ENCODE assay signal across 14 cellular contexts in genomic region chr5:28523887-28524637, GRCh38.
DNase-seq lines count a peak whose midpoint lies in the region; ATAC-seq and TF ChIP-seq lines count a peak whose summit lies in the region.
"Had no signal": no experiment of that assay in that cellular context is flagged by ENCODE, and none has a peak within 500 bp of the region (broad histone marks: within the 10 kb centered on the region; RNA-seq: fewer than 3 reads in every experiment).

No MANE protein-coding gene starts in this region.

- H3K4me3 ChIP-seq in SK-N-MC (no peak overlapping the region), fibroblast of mammary gland (ENCODE audit: control insufficient read depth, low read depth, low read length) (no peak overlapping the region)
- H3K4me3 ChIP-seq: SJCRH30, spleen had no signal

- no peaks in the 10 kb centered on the region for H3K36me3 ChIP-seq in SK-N-MC (ENCODE audit: insufficient read depth, low read length)
- H3K36me3 ChIP-seq: SJCRH30, spleen had no signal

- no peaks in the 10 kb centered on the region for H3K9me3 ChIP-seq in SK-N-MC (ENCODE audit: low read depth, low read length)
- H3K9me3 ChIP-seq: SJCRH30 had no signal

- DNase-seq in SK-N-MC (ENCODE audit: low read depth, low spot score) (no peak), fibroblast of mammary gland (ENCODE audit: low read depth) (peak; percentile 77), putamen (ENCODE audit: low spot score) (peak; percentile 6), NCI-H748 (lab: John Stamatoyannopoulos, UW; ENCODE audit: unreplicated experiment) (no peak), dermis blood vessel endothelial cell (no peak)
- no peak for DNase-seq in stimulated activated CD4-positive, alpha-beta T cell treated with anti-CD3 and anti-CD28 coated beads, Interleukin-4, amount 100 ng/mL, for 24 hours
- DNase-seq: activated effector memory CD4-positive, alpha-beta T cell treated with Interleukin-2 at 50 U/mL for 16 hours; CD4-positive, CD25-positive, alpha-beta regulatory T cell; cortex of kidney; hippocampal formation; spleen had no signal

- peak overlapping the region; percentile 12 for H3K27ac ChIP-seq in SK-N-MC
- H3K27ac ChIP-seq: SJCRH30, spleen had no signal

- ATAC-seq in HG03066 (IDR thresholded peaks at IDR 0.05; ENCODE audit: low read depth, unreplicated experiment) (peak; percentile 24), GM18517 (IDR thresholded peaks at IDR 0.05; ENCODE audit: unreplicated experiment) (no peak)

- H3K9ac ChIP-seq in SK-N-MC (ENCODE audit: insufficient read length), result no peak overlapping the region

- TF ChIP-seq CTCF in fibroblast of mammary gland (conservative IDR thresholded peaks at IDR 0.05; ENCODE audit: control insufficient read depth, insufficient read depth, low read depth, low read length), result no peak

Comparison
In these comparisons a context has a peak if more than half of its experiments do, and no peak if none do; other contexts are left out.
1. DNase-seq: peak in fibroblast of mammary gland (single experiment) and putamen (single experiment); none in SK-N-MC (single experiment), stimulated activated CD4-positive, alpha-beta T cell treated with anti-CD3 and anti-CD28 coated beads, Interleukin-4, amount 100 ng/mL, for 24 hours (single experiment), NCI-H748 (single experiment) and dermis blood vessel endothelial cell (single experiment).